ENCODE assay signal across 16 cellular contexts in the genomic region with DNA sequence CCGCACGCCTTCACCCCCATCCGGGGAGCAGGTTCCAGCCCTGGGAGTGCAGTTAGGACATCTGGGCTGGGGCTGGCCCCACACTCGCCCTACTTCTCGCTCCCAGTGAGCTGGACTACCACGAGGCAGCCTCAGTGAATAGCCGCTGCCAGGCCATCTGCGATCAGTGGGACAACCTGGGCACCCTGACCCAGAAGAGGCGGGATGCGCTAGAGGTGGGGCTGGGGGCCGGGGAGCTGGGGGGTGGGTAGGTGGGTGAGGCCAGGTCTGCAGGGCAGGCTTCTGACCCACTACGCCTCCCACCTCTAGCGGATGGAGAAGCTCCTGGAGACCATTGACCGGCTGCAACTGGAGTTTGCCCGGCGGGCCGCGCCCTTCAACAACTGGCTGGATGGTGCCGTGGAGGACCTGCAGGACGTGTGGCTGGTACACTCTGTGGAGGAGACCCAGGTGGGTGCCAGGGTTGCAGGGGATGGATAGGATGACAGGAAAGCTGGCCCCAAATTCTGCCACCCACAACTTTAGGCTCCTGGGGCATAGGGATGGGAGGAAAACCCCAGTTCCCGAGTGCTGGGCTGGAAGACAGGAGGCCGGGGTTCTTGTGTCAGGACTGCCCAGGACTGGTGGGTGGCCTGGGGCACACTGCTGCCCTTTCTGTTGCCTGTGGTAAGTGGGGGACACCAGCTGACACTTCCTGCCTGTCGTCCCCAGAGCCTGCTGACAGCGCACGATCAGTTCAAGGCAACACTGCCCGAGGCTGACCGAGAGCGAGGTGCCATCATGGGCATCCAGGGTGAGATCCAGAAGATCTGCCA. TPM values are rescaled to one million over a fixed set of nuclear protein-coding genes. Genes with fewer than 3 reads are reported as not detected.
"Had no signal": no experiment of that assay in that cellular context is flagged by ENCODE, and none has a peak within 500 bp of the region (broad histone marks: within the 10 kb centered on the region; RNA-seq: fewer than 3 reads in every experiment).

No MANE protein-coding gene starts in this region.

- H3K27ac ChIP-seq: SK-N-MC had no signal

- H3K36me3 ChIP-seq: breast epithelium had no signal

- H3K4me3 ChIP-seq: SK-N-MC had no signal

- H3K9me3 ChIP-seq: breast epithelium had no signal

- H3K4me1 ChIP-seq: breast epithelium had no signal

- FAIRE-seq: TTC549 had no signal

- DNase-seq: activated B cell treated with CpG ODN at 0.5 μM for 24 hours; activated CD4-positive, alpha-beta T cell treated with anti-CD3 and anti-CD28 coated beads for 1 hour; activated effector memory CD4-positive, alpha-beta T cell treated with Interleukin-2 at 50 U/mL for 16 hours; aorta; Kasumi-1; NCI-H146; NCI-H187 treated with DMSO at 0.1 percent for 48 hours; NCI-H2081 treated with DMSO at 0.1 percent for 48 hours; NCI-H446; NCI-H524; T1000 had no signal

RNA-seq across cellular contexts. Expression of a gene that starts 8.3 kb away (rescaled TPM):
- total RNA-seq: OCI-LY7 had no signal

RNA-seq across cellular contexts. Expression of a gene that starts 13.4 kb away (rescaled TPM):
- total RNA-seq: activated B cell treated with CpG ODN at 0.5 μM for 24 hours, Right ventricle myocardium inferior had no signal
- polyA plus RNA-seq: aorta had no signal
